Comparison of ENCODE assay signal across 8 cellular contexts in the genomic region with DNA sequence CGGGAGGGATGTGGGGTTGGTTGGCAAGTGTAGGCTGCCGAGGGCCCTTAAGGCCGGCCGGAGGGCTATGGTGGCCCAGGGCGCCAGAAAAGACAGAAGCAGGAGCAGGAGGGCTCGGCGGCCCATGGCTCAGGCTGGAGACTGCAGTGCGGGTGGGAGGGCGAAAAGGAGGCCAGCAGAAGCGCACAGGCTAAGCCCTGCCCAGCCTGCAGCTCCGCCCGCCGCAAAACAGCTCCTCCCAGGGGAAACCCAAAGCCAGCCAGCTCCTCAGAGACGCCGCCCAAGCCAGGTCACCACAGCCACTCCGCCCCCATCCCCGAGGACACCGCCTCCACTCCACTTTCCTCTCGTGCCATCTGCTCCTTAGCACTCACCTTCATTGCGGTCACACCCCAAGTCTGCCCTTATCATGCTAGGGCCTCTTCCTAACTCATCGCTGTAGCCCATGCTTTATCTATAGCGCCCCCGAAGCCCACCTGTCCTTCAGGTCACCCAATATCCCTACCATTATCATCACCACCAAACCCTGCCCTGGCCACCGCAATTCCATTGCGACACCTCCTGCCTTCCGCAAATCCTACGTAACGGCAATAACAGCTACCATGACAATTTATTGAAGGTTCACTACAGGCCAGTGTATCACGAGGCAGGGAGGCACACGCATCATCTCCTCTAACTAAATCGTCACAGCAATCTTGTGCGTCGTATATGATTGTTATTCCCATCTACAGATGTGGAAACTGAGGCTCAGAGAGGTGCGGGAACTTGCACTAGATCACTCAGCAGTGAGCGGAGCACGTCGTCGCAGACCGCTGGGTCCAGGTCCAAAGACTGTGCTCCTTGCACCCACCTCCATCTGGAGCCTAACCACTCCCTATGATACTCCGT. TPM values are rescaled to one million over a fixed set of nuclear protein-coding genes. Genes with fewer than 3 reads are reported as not detected.
DNase-seq lines count a peak whose midpoint lies in the region; ATAC-seq and TF ChIP-seq lines count a peak whose summit lies in the region.

A gene (minus strand): TSS at position 154 of the 888 bp plus-strand sequence. CDS start 28 bp downstream, at position 126.

- no peak for TF ChIP-seq CTCF in epithelial cell of proximal tubule (conservative IDR thresholded peaks at IDR 0.05; ENCODE audit: low read depth, low read length)

- H3K27ac ChIP-seq in mucosa of rectum (ENCODE audit: low read depth in 2 of 2, low read length in 2 of 2) = peak within 1 kb of the TSS; percentile 90 to 98

- ATAC-seq in GM21526 (IDR thresholded peaks at IDR 0.05; ENCODE audit: low FRiP score, unreplicated experiment) = peak; percentile 78

- peaks cover 12 to 19% of the 10 kb centered on the region in 2 donors for H3K4me1 ChIP-seq in mucosa of rectum (ENCODE audit: control insufficient read depth in 2 of 2, insufficient read depth in 2 of 2, low read length in 2 of 2)

- H3K9ac ChIP-seq in mucosa of rectum (ENCODE audit: low read depth in 1 of 2, low read length in 2 of 2) = peak within 1 kb of the TSS; percentile 71 to 81

- H3K27me3 ChIP-seq in mucosa of rectum (ENCODE audit: control insufficient read depth in 2 of 2, insufficient read depth in 2 of 2, low read length in 2 of 2) = no peaks in the 10 kb centered on the region

- DNase-seq in DMS 273 (lab: John Stamatoyannopoulos, UW; ENCODE audit: unreplicated experiment) = peak; percentile 92
- peak; percentile 78 for DNase-seq in HuH-7.5 (ENCODE audit: low spot score)
- DNase-seq in OCI-M1 (lab: John Stamatoyannopoulos, UW) = peak; percentile 100
- peak; percentile 91 for DNase-seq in activated T-cell treated with anti-CD3 and anti-CD28 coated beads for 48 hours (ENCODE audit: low read depth)
- DNase-seq in epithelial cell of proximal tubule (ENCODE audit: low read depth) = peak; percentile 47
- DNase-seq in stimulated activated CD8-positive, alpha-beta memory T cell treated with anti-CD3 and anti-CD28 coated beads, Interleukin-4, amount 100 ng/mL, for 48 hours = peak; percentile 95

- H3K36me3 ChIP-seq in mucosa of rectum (ENCODE audit: control insufficient read depth in 2 of 2, insufficient read depth in 2 of 2, low read length in 2 of 2) = no peaks in the 10 kb centered on the region

- H3K4me3 ChIP-seq in epithelial cell of proximal tubule (ENCODE audit: low read depth, low read length) (peak within 1 kb of the TSS; percentile 84), mucosa of rectum (ENCODE audit: low read length in 2 of 2) (peak within 1 kb of the TSS; percentile 76 to 93)

- H3K9me3 ChIP-seq in mucosa of rectum (ENCODE audit: control insufficient read depth in 2 of 2, low read length in 2 of 2) = no peaks in the 10 kb centered on the region

RNA-seq across cellular contexts. Expression of the gene that starts here (rescaled TPM):
- total RNA-seq in epithelial cell of proximal tubule = 22.2 and 30.9 TPM in 2 replicates

Comparison
In these comparisons a context has a peak if more than half of its experiments do, and no peak if none do; other contexts are left out.
1. Peak in every context shown above with its lines: DNase-seq, ATAC-seq, H3K4me3 ChIP-seq and H3K27ac ChIP-seq.
2. DNase-seq: peak in every context shown above with its lines; median percentile 100 in OCI-M1; 95 in stimulated activated CD8-positive, alpha-beta memory T cell treated with anti-CD3 and anti-CD28 coated beads, Interleukin-4, amount 100 ng/mL, for 48 hours; 92 in DMS 273; 91 in activated T-cell treated with anti-CD3 and anti-CD28 coated beads for 48 hours; 78 in HuH-7.5; 47 in epithelial cell of proximal tubule.